In genomic region chr14:81436296-81437138, GRCh38 we compare ENCODE assay signal across 9 cellular contexts. TPM values are rescaled to one million over a fixed set of nuclear protein-coding genes. Genes with fewer than 3 reads are reported as not detected.
A peak's percentile ranks its signal among the peaks of the same experiment; 100 is the strongest.
DNase-seq lines count a peak whose midpoint lies in the region; ATAC-seq lines count a peak whose summit lies in the region.
"Had no signal": no experiment of that assay in that cellular context is flagged by ENCODE, and none has a peak within 500 bp of the region (broad histone marks: within the 10 kb centered on the region; RNA-seq: fewer than 3 reads in every experiment).

No MANE protein-coding gene starts in this region.

- ATAC-seq in HG02885 (IDR thresholded peaks at IDR 0.05; ENCODE audit: poor library complexity, unreplicated experiment), result peak; percentile 90

- peak; percentile 37 for DNase-seq in NCI-H2029 (lab: John Stamatoyannopoulos, UW)
- DNase-seq in NCI-H2029 treated with DMSO at 0.1 percent for 48 hours (lab: John Stamatoyannopoulos, UW), result no peak
- DNase-seq in NCI-H2107 (lab: John Stamatoyannopoulos, UW), result peak; percentile 85
- peak; percentile 48 for DNase-seq in activated CD4-positive, CD25-positive, alpha-beta regulatory T cell treated with anti-CD3 and anti-CD28 coated beads, Interleukin-2, amount 50 U/mL, for 72 hours
- peak; percentile 45 to 75 for DNase-seq in dermis microvascular lymphatic vessel endothelial cell (ENCODE audit: low read depth in 2 of 2)
- DNase-seq in left kidney (ENCODE audit: low read depth, low spot score), result peak; percentile 96
- DNase-seq in stimulated activated CD4-positive, alpha-beta T cell treated with anti-CD3 and anti-CD28 coated beads, Interleukin-15, amount 100 ng/mL, for 24 hours, result peak; percentile 72
- DNase-seq: DND-41 had no signal

RNA-seq across cellular contexts. Expression of gene STON2, which starts 36.4 kb away (rescaled TPM):
- total RNA-seq in dermis microvascular lymphatic vessel endothelial cell, result 87.4 and 176 TPM in 2 replicates
